Comparison of ENCODE assay signal across 8 cellular contexts in the genomic region with DNA sequence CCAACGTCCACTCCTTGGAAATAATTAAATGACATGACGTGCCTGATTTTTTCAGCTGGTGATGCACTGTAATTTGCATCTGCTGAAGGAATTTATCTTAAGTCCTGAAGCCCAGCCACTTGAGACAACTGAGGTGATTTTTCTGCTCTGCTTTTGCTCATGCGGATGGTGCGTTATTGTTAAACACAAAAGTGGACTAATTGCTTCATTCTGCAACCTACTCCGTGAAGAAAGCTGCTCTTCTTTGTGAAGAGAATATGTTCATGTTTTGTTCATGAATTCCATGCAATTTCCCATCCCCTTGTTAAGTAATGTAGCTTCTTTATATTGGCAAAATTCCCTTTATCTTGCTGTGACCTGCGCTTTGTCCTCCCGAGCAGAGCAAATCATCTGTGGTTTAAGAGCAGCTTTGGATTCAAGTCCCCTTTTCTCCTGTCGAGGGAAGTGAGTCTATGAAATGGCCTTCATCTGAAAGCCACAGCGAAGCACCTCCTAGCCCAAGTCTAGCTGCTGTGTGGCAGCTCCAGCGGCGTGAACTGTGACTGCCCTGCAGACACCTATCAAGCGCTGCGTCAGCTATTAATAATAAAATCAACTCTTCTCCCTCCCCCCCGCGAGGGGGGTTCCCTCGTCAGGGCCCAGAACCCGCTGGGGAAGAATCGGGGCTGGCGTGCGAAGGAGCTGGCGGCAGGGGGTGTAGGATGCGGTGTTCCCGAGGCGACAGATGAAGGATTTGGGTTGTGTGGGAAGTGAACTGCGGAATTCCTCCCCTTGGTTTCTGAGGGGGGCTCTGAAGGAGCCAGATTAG. TPM values are rescaled to one million over a fixed set of nuclear protein-coding genes. Genes with fewer than 3 reads are reported as not detected.
DNase-seq lines count a peak whose midpoint lies in the region; ATAC-seq and TF ChIP-seq lines count a peak whose summit lies in the region.

No MANE protein-coding gene starts in this region.

- H3K9me2 ChIP-seq in PC-3 (replicated peaks; ENCODE audit: low read length), result no peaks in the 10 kb centered on the region

- no peak for TF ChIP-seq POLR2A in vagina (IDR thresholded peaks at IDR 0.05)

- intact Hi-C loops in PC-3 (cut with micrococcal nuclease) (loop anchor here (1.0 to 2.0 kb wide), 4 partner anchors 56 to 155 kb away; partner anchors contain the start of gene IFT81), left ventricle myocardium inferior (cut with micrococcal nuclease) (no loop called here), posterior cingulate gyrus (cut with DNase I) (loop anchor here (2.0 to 10.0 kb wide), 3 partner anchors 58 to 185 kb away; partner anchors contain the start of gene IFT81), vagina (cut with DNase I) (loop anchor here (2.0 to 5.0 kb wide), 3 partner anchors 55 to 173 kb away; partner anchors contain the start of gene IFT81)

- H3F3A ChIP-seq in PC-3 (ENCODE audit: low read length, unreplicated experiment), result no peaks in the 10 kb centered on the region

- no peaks in the 10 kb centered on the region for H3K27me3 ChIP-seq in PC-3 (ENCODE audit: low read length)
- no peaks in the 10 kb centered on the region for H3K27me3 ChIP-seq in left ventricle myocardium inferior (ENCODE audit: low read depth)
- no peaks in the 10 kb centered on the region for H3K27me3 ChIP-seq in vagina

- H3K27ac Mint-ChIP-seq in activated naive CD4-positive, alpha-beta T cell treated with anti-CD3 and anti-CD28 coated beads, Interleukin-2, amount 50 U/mL, for 72 hours, result peak overlapping the region; percentile 65 to 93

- peak overlapping the region; percentile 84 for H3K27ac ChIP-seq in PC-3 (ENCODE audit: low read length)
- H3K27ac ChIP-seq in left ventricle myocardium inferior (replicated peaks), result peak overlapping the region; percentile 97
- H3K27ac ChIP-seq in vagina, result peak overlapping the region; percentile 90

- peak; percentile 21 for DNase-seq in stimulated activated CD8-positive, alpha-beta memory T cell treated with anti-CD3 and anti-CD28 coated beads, Interleukin-12 subunit alpha, Interleukin-12 subunit beta, amount 100 ng/mL, for 1 hour (ENCODE audit: low read depth)
- DNase-seq in stimulated activated CD8-positive, alpha-beta memory T cell treated with anti-CD3 and anti-CD28 coated beads, Interleukin-4, amount 100 ng/mL, for 48 hours, result no peak
- DNase-seq in PC-3 (peak; percentile 79), left ventricle myocardium inferior (peak; percentile 66), posterior cingulate gyrus (peak in 6 of 10 donors; percentile 26 to 90 (median 47)), vagina (ENCODE audit: extremely low spot score in 2 of 2) (peak in 1 of 2 donors; percentile 90)
- DNase-seq in activated naive CD4-positive, alpha-beta T cell treated with anti-CD3 and anti-CD28 coated beads, Interleukin-2, amount 50 U/mL, for 72 hours (ENCODE audit: low spot score in 2 of 2), result peak in 1 of 2 donors; percentile 40

- H4K20me1 ChIP-seq in PC-3 (ENCODE audit: low read length), result peaks cover 34% of the 10 kb centered on the region

- peak overlapping the region; percentile 86 for H3K4me2 ChIP-seq in PC-3 (ENCODE audit: low read length)

- peak overlapping the region; percentile 89 for H2AFZ ChIP-seq in PC-3 (ENCODE audit: low read length)

- peaks cover 26% of the 10 kb centered on the region for H3K36me3 ChIP-seq in PC-3 (ENCODE audit: low read depth, low read length)
- peaks cover 31% of the 10 kb centered on the region for H3K36me3 ChIP-seq in left ventricle myocardium inferior
- no peaks in the 10 kb centered on the region for H3K36me3 ChIP-seq in vagina

- TF ChIP-seq CTCF in PC-3 (conservative IDR thresholded peaks at IDR 0.05; ENCODE audit: low read depth, low read length) (peak; percentile 26; the same call in 1 of the 2 replicates), left ventricle myocardium inferior (IDR thresholded peaks at IDR 0.05; ENCODE audit: borderline replicate concordance) (peak; percentile 17), vagina (IDR thresholded peaks at IDR 0.05) (no peak)

- TSS peak; percentile 62 for BruUV-seq in PC-3 (replicated peaks; lab: Mats Ljungman, UMichigan)

- CTCF ChIA-PET in PC-3 (lab: Charles Lee), result interaction anchor here (0.6 to 1.4 kb wide), 7 partner anchors 15 to 152 kb away, joined by 3 to 11 read pairs (median 3); no protein-coding TSS in a partner anchor

- peak overlapping the region; percentile 96 for H3K9ac ChIP-seq in PC-3 (ENCODE audit: low read length)

- H3K9me3 ChIP-seq in PC-3 (ENCODE audit: low read length), result no peaks in the 10 kb centered on the region
- no peaks in the 10 kb centered on the region for H3K9me3 ChIP-seq in left ventricle myocardium inferior (replicated peaks)
- no peaks in the 10 kb centered on the region for H3K9me3 ChIP-seq in vagina

- H3K4me3 ChIP-seq in PC-3 (ENCODE audit: low read length) (peak overlapping the region; percentile 80), left ventricle myocardium inferior (peak overlapping the region; percentile 96), vagina (peak overlapping the region; percentile 80 to 98)

- POLR2A ChIA-PET in PC-3 (lab: Charles Lee; ENCODE audit: unreplicated experiment), result interaction anchor here (0.5 to 1.3 kb wide), 16 partner anchors 8 to 168 kb away, joined by 3 to 16 read pairs (median 6); partner anchors contain the start of gene IFT81

- no peaks in the 10 kb centered on the region for H3K9me3 Mint-ChIP-seq in activated naive CD4-positive, alpha-beta T cell treated with anti-CD3 and anti-CD28 coated beads, Interleukin-2, amount 50 U/mL, for 72 hours

- peaks cover 30 to 33% of the 10 kb centered on the region in 2 donors for H3K36me3 Mint-ChIP-seq in activated naive CD4-positive, alpha-beta T cell treated with anti-CD3 and anti-CD28 coated beads, Interleukin-2, amount 50 U/mL, for 72 hours

- peaks cover 38% of the 10 kb centered on the region for H3K79me2 ChIP-seq in PC-3 (ENCODE audit: low read length)

- H3K4me1 ChIP-seq in PC-3 (ENCODE audit: insufficient read depth, low read length) (peaks cover 34% of the 10 kb centered on the region), left ventricle myocardium inferior (peaks cover 75% of the 10 kb centered on the region), vagina (peaks cover 36% of the 10 kb centered on the region)

- ATAC-seq in HG03280 (IDR thresholded peaks at IDR 0.05; ENCODE audit: unreplicated experiment) (peak; percentile 3), PC-3 (peak; percentile 41)
- ATAC-seq in activated naive CD4-positive, alpha-beta T cell treated with anti-CD3 and anti-CD28 coated beads, Interleukin-2, amount 50 U/mL, for 72 hours, result peak in 1 of 2 donors; percentile 1

RNA-seq across cellular contexts. Expression of gene ATP2A2, which starts 0.9 kb away (rescaled TPM):
- total RNA-seq in PC-3 (2014; rRNA removed) (174 and 211 TPM in 2 replicates), left ventricle myocardium inferior (1,955 TPM), vagina (127 TPM)
- 100 to 1,000 TPM; 121 to 132 TPM for total RNA-seq in activated naive CD4-positive, alpha-beta T cell treated with anti-CD3 and anti-CD28 coated beads, Interleukin-2, amount 50 U/mL, for 72 hours

Comparison
In these comparisons a context has a peak if more than half of its experiments do, and no peak if none do; other contexts are left out.
1. CTCF ChIP-seq: peak in PC-3 (single experiment) and left ventricle myocardium inferior (single experiment); none in vagina (0 of 3).
2. Peak in every context shown above with its lines, with median percentiles within 50 percentile points of each other: H3K27ac ChIP-seq and H3K4me3 ChIP-seq.